ENCODE assay signal across 11 cellular contexts in genomic region chr21:41947596-41948403, GRCh38. TPM values are rescaled to one million over a fixed set of nuclear protein-coding genes. Genes with fewer than 3 reads are reported as not detected.
DNase-seq lines count a peak whose midpoint lies in the region; ATAC-seq and TF ChIP-seq lines count a peak whose summit lies in the region.
"Had no signal": no experiment of that assay in that cellular context is flagged by ENCODE, and none has a peak within 500 bp of the region (broad histone marks: within the 10 kb centered on the region; RNA-seq: fewer than 3 reads in every experiment).

No MANE protein-coding gene starts in this region.

- DNase-seq in NCI-H446 (lab: John Stamatoyannopoulos, UW) (peak; percentile 20 to 69), dorsolateral prefrontal cortex (peak; percentile 27 to 89 (median 83)), lower lobe of right lung (no peak), transverse colon (no peak), A673 (ENCODE audit: low spot score) (no peak)
- no peak for DNase-seq in activated CD8-positive, alpha-beta memory T cell treated with anti-CD3 and anti-CD28 coated beads, Interleukin-2, amount 50 U/mL, for 48 hours
- no peak for DNase-seq in effector memory CD4-positive, alpha-beta T cell
- DNase-seq: activated B cell treated with CpG ODN at 0.5 μM for 24 hours; activated naive CD8-positive, alpha-beta T cell treated with anti-CD3 and anti-CD28 coated beads for 36 hours; KG1 had no signal

- intact Hi-C loops in dorsolateral prefrontal cortex (cut with DNase I) (loop anchor here (2.0 kb wide), 1 partner anchor 63 kb away; the partner anchor contains the start of gene ZBTB21 (in 2 of the 2)), lower lobe of right lung (cut with DNase I) (no loop called here), transverse colon (cut with DNase I; ENCODE audit: low total_unique reads) (no loop called here), A673 (cut with micrococcal nuclease; ENCODE audit: unreplicated experiment) (no loop called here)

- H3K27ac ChIP-seq in dorsolateral prefrontal cortex (peak overlapping the region; percentile 22 to 95 (median 83)), lower lobe of right lung (peak overlapping the region; percentile 31), transverse colon (peak overlapping the region in 3 of 4 donors; percentile 19 to 52 (median 46)), A673 (ENCODE audit: low read depth, low read length, poor library complexity, severe bottlenecking) (no peak overlapping the region)
- H3K27ac ChIP-seq in effector memory CD4-positive, alpha-beta T cell (ENCODE audit: insufficient read depth, low read length, poor library complexity, severe bottlenecking): no peak overlapping the region

- no peaks in the 10 kb centered on the region for H3K9me3 ChIP-seq in lower lobe of right lung
- no peaks in the 10 kb centered on the region for H3K9me3 ChIP-seq in transverse colon
- no peaks in the 10 kb centered on the region for H3K9me3 ChIP-seq in effector memory CD4-positive, alpha-beta T cell (ENCODE audit: control insufficient read depth, low read length)
- H3K9me3 ChIP-seq in A673 (ENCODE audit: low read depth, low read length, poor library complexity, severe bottlenecking): no peaks in the 10 kb centered on the region

- H3K27me3 ChIP-seq in dorsolateral prefrontal cortex (no peaks in the 10 kb centered on the region), lower lobe of right lung (ENCODE audit: low read depth) (no peaks in the 10 kb centered on the region), transverse colon (no peaks in the 10 kb centered on the region), A673 (replicated peaks; ENCODE audit: insufficient read depth, low read depth, low read length, poor library complexity) (no peaks in the 10 kb centered on the region)
- no peaks in the 10 kb centered on the region for H3K27me3 ChIP-seq in effector memory CD4-positive, alpha-beta T cell (replicated peaks; ENCODE audit: control insufficient read depth, insufficient read depth, low read length, poor library complexity, severe bottlenecking)

- CTCF ChIA-PET in A673 (lab: Charles Lee): interaction anchor here (0.5 kb wide), 1 partner anchor 165 kb away, joined by 4 read pairs; no protein-coding TSS in a partner anchor

- no TSS peak for BruUV-seq in A673 (replicated peaks; lab: Mats Ljungman, UMichigan)

- in situ Hi-C loops in transverse colon (cut with MboI; ENCODE audit: low pct_ligation_motif_present in 1 of 4, low pct_unique_long_range_greater_than_20kb in 1 of 4, low sequenced_read_pairs in 3 of 4): loop anchor here in 1 of 4 donors (25.0 kb wide), 1 partner anchor 165 kb away; no protein-coding TSS in a partner anchor

- H3K4me1 ChIP-seq in lower lobe of right lung: peaks cover 35% of the 10 kb centered on the region
- H3K4me1 ChIP-seq in transverse colon: peaks cover 3 to 28% (median 9%) of the 10 kb centered on the region in 4 donors
- H3K4me1 ChIP-seq in effector memory CD4-positive, alpha-beta T cell (ENCODE audit: control insufficient read depth, insufficient read depth, low read length, poor library complexity, severe bottlenecking): no peaks in the 10 kb centered on the region
- no peaks in the 10 kb centered on the region for H3K4me1 ChIP-seq in A673 (ENCODE audit: insufficient read depth, low read length, poor library complexity, severe bottlenecking)

- TF ChIP-seq POLR2A in transverse colon (IDR thresholded peaks at IDR 0.05): no peak

- H3K4me3 ChIP-seq in dorsolateral prefrontal cortex (peak overlapping the region in 30 of 59 donors; percentile 2 to 44 (median 20)), lower lobe of right lung (no peak overlapping the region), transverse colon (no peak overlapping the region), A673 (ENCODE audit: low read depth, low read length, poor library complexity, severe bottlenecking) (no peak overlapping the region)
- H3K4me3 ChIP-seq in effector memory CD4-positive, alpha-beta T cell (ENCODE audit: insufficient read depth, low read depth, low read length, poor library complexity, severe bottlenecking): no peak overlapping the region

- peak in 1 of 2 donors; percentile 34 for ATAC-seq in lower lobe of right lung
- ATAC-seq in HG02588 (IDR thresholded peaks at IDR 0.05; ENCODE audit: unreplicated experiment): no peak

- WGBS in transverse colon (ENCODE audit: low coverage in 1 of 2), 2 donors: 72% methylated on average over 14 of the region's 14 CpGs; no CpG with 5 or more reads in 1 of the 2 donors

- POLR2A ChIA-PET in A673 (lab: Charles Lee; ENCODE audit: low non-redundant PET): no interaction called here

- TF ChIP-seq CTCF in dorsolateral prefrontal cortex (IDR thresholded peaks at IDR 0.05 in 54 of 56, conservative IDR thresholded peaks at IDR 0.05 in 2 of 56; ENCODE audit: low read depth in 1 of 56, partially characterized antibody in 56 of 56) (peak in 1 of 56 donors; percentile 7), lower lobe of right lung (IDR thresholded peaks at IDR 0.05) (no peak), transverse colon (IDR thresholded peaks at IDR 0.05) (no peak), A673 (conservative IDR thresholded peaks at IDR 0.05; ENCODE audit: low read depth, low read length) (no peak)

- H3K36me3 ChIP-seq in lower lobe of right lung: no peaks in the 10 kb centered on the region
- no peaks in the 10 kb centered on the region for H3K36me3 ChIP-seq in transverse colon
- H3K36me3 ChIP-seq in effector memory CD4-positive, alpha-beta T cell (ENCODE audit: control insufficient read depth, insufficient read depth, low read length): no peaks in the 10 kb centered on the region
- no peaks in the 10 kb centered on the region for H3K36me3 ChIP-seq in A673 (ENCODE audit: insufficient read depth, low read length, poor library complexity, severe bottlenecking)

- no peak for TF ChIP-seq EP300 in transverse colon (IDR thresholded peaks at IDR 0.05; ENCODE audit: low read depth)

RNA-seq across cellular contexts. Expression of gene C2CD2, which starts 6.0 kb away (rescaled TPM):
- total RNA-seq in dorsolateral prefrontal cortex (10 to 100 TPM; 19.9 to 80.8 (median 42.7) TPM), lower lobe of right lung (23.8 TPM), transverse colon (10 to 100 TPM in 1 of 4 donors, 1 to 10 TPM in 3; 3.0 to 15.7 (median 7.4) TPM), A673 (2021) (9.2 and 10.8 TPM in 2 replicates)

Comparison
In these comparisons a context has a peak if more than half of its experiments do, and no peak if none do; other contexts are left out.
1. DNase-seq: peak in NCI-H446 (2 of 2) and dorsolateral prefrontal cortex (10 of 10); none in lower lobe of right lung (single experiment), transverse colon (single experiment), activated CD8-positive, alpha-beta memory T cell treated with anti-CD3 and anti-CD28 coated beads, Interleukin-2, amount 50 U/mL, for 48 hours (single experiment), effector memory CD4-positive, alpha-beta T cell (0 of 3) and A673 (single experiment).
2. H3K27ac ChIP-seq: peak in dorsolateral prefrontal cortex (59 of 59), lower lobe of right lung (single experiment) and transverse colon (3 of 4); none in effector memory CD4-positive, alpha-beta T cell (single experiment) and A673 (single experiment).
3. H3K4me3 ChIP-seq: peak in dorsolateral prefrontal cortex (30 of 59); none in lower lobe of right lung (single experiment), transverse colon (0 of 4), effector memory CD4-positive, alpha-beta T cell (single experiment) and A673 (single experiment).
4. intact Hi-C loops: an anchor here in dorsolateral prefrontal cortex (2.0 kb wide); none called in lower lobe of right lung, transverse colon and A673.